10 cellular contexts compared by ENCODE assay signal in genomic region chr1:175209493-175209921, GRCh38. TPM values are rescaled to one million over a fixed set of nuclear protein-coding genes. Genes with fewer than 3 reads are reported as not detected.
DNase-seq lines count a peak whose midpoint lies in the region; ATAC-seq lines count a peak whose summit lies in the region.
"Had no signal": no experiment of that assay in that cellular context is flagged by ENCODE, and none has a peak within 500 bp of the region (broad histone marks: within the 10 kb centered on the region; RNA-seq: fewer than 3 reads in every experiment).

No MANE protein-coding gene starts in this region.

- peak overlapping the region; percentile 94 for H3K27ac Mint-ChIP-seq in activated CD4-positive, alpha-beta T cell treated with anti-CD3 and anti-CD28 coated beads, Interleukin-2, amount 10 ng/mL, durations not matched to agents 24 days and 14 days
- H3K27ac Mint-ChIP-seq in T-helper 2 cell treated with Interferon-gamma antibody and Interleukin-4, amounts not matched to agents 5 μg/mL and 100 μg/mL, for 36 hours: peak overlapping the region; percentile 98
- peak overlapping the region; percentile 93 for H3K27ac Mint-ChIP-seq in stimulated activated memory B cell treated with anti-CD40 and anti-IgM and Interleukin-4, amounts not matched to agents 10 μg/mL and 1 μg/mL and 100 μg/mL, for 72 hours

- H3K9me3 Mint-ChIP-seq in activated CD4-positive, alpha-beta T cell treated with anti-CD3 and anti-CD28 coated beads, Interleukin-2, amount 10 ng/mL, durations not matched to agents 24 days and 14 days: peaks cover 15% of the 10 kb centered on the region
- H3K9me3 Mint-ChIP-seq in T-helper 2 cell treated with Interferon-gamma antibody and Interleukin-4, amounts not matched to agents 5 μg/mL and 100 μg/mL, for 36 hours: peaks cover 12% of the 10 kb centered on the region
- peaks cover 4% of the 10 kb centered on the region for H3K9me3 Mint-ChIP-seq in stimulated activated memory B cell treated with anti-CD40 and anti-IgM and Interleukin-4, amounts not matched to agents 10 μg/mL and 1 μg/mL and 100 μg/mL, for 72 hours

- H3K4me1 Mint-ChIP-seq in activated CD4-positive, alpha-beta T cell treated with anti-CD3 and anti-CD28 coated beads, Interleukin-2, amount 10 ng/mL, durations not matched to agents 24 days and 14 days: peaks cover 57% of the 10 kb centered on the region
- H3K4me1 Mint-ChIP-seq in T-helper 2 cell treated with Interferon-gamma antibody and Interleukin-4, amounts not matched to agents 5 μg/mL and 100 μg/mL, for 36 hours (ENCODE audit: low read depth): peaks cover 66% of the 10 kb centered on the region
- H3K4me1 Mint-ChIP-seq in stimulated activated memory B cell treated with anti-CD40 and anti-IgM and Interleukin-4, amounts not matched to agents 10 μg/mL and 1 μg/mL and 100 μg/mL, for 72 hours: peaks cover 44% of the 10 kb centered on the region

- H3K4me3 Mint-ChIP-seq in activated CD4-positive, alpha-beta T cell treated with anti-CD3 and anti-CD28 coated beads, Interleukin-2, amount 10 ng/mL, durations not matched to agents 24 days and 14 days: peak overlapping the region; percentile 81
- peak overlapping the region; percentile 88 for H3K4me3 Mint-ChIP-seq in T-helper 2 cell treated with Interferon-gamma antibody and Interleukin-4, amounts not matched to agents 5 μg/mL and 100 μg/mL, for 36 hours
- H3K4me3 Mint-ChIP-seq in stimulated activated memory B cell treated with anti-CD40 and anti-IgM and Interleukin-4, amounts not matched to agents 10 μg/mL and 1 μg/mL and 100 μg/mL, for 72 hours: peak overlapping the region; percentile 69

- H3K36me3 Mint-ChIP-seq in activated CD4-positive, alpha-beta T cell treated with anti-CD3 and anti-CD28 coated beads, Interleukin-2, amount 10 ng/mL, durations not matched to agents 24 days and 14 days (ENCODE audit: low read depth): no peaks in the 10 kb centered on the region
- peaks cover 6% of the 10 kb centered on the region for H3K36me3 Mint-ChIP-seq in T-helper 2 cell treated with Interferon-gamma antibody and Interleukin-4, amounts not matched to agents 5 μg/mL and 100 μg/mL, for 36 hours (ENCODE audit: low read depth)
- H3K36me3 Mint-ChIP-seq in stimulated activated memory B cell treated with anti-CD40 and anti-IgM and Interleukin-4, amounts not matched to agents 10 μg/mL and 1 μg/mL and 100 μg/mL, for 72 hours: no peaks in the 10 kb centered on the region

- ATAC-seq in HG02938 (IDR thresholded peaks at IDR 0.05; ENCODE audit: unreplicated experiment) (peak; percentile 39), GM18519 (IDR thresholded peaks at IDR 0.05; ENCODE audit: low FRiP score, unreplicated experiment) (no peak)
- ATAC-seq in stimulated activated memory B cell treated with anti-CD40 and anti-IgM and Interleukin-4, amounts not matched to agents 10 μg/mL and 1 μg/mL and 100 μg/mL, for 72 hours: peak; percentile 59
- ATAC-seq: A549 had no signal

- no peaks in the 10 kb centered on the region for H3K27me3 Mint-ChIP-seq in activated CD4-positive, alpha-beta T cell treated with anti-CD3 and anti-CD28 coated beads, Interleukin-2, amount 10 ng/mL, durations not matched to agents 24 days and 14 days
- no peaks in the 10 kb centered on the region for H3K27me3 Mint-ChIP-seq in T-helper 2 cell treated with Interferon-gamma antibody and Interleukin-4, amounts not matched to agents 5 μg/mL and 100 μg/mL, for 36 hours (ENCODE audit: low read depth)
- H3K27me3 Mint-ChIP-seq in stimulated activated memory B cell treated with anti-CD40 and anti-IgM and Interleukin-4, amounts not matched to agents 10 μg/mL and 1 μg/mL and 100 μg/mL, for 72 hours: no peaks in the 10 kb centered on the region

- peak; percentile 78 for DNase-seq in activated CD4-positive, alpha-beta T cell treated with anti-CD3 and anti-CD28 coated beads, Interleukin-2, amount 10 ng/mL, durations not matched to agents 24 days and 14 days
- DNase-seq in activated CD4-positive, alpha-beta T cell treated with anti-CD3 and anti-CD28 coated beads, Interleukin-2, amount 50 U/mL, for 1 hour: no peak
- no peak for DNase-seq in T-helper 2 cell treated with Interferon-gamma antibody and Interleukin-4, amounts not matched to agents 5 μg/mL and 100 μg/mL, for 36 hours (ENCODE audit: low spot score)
- DNase-seq in DMS153 (lab: John Stamatoyannopoulos, UW) (no peak), iPS-NIHi11 (ENCODE audit: low spot score) (no peak)
- DNase-seq: midbrain had no signal

- intact Hi-C loops in activated CD4-positive, alpha-beta T cell treated with anti-CD3 and anti-CD28 coated beads, Interleukin-2, amount 10 ng/mL, durations not matched to agents 24 days and 14 days (cut with micrococcal nuclease): loop anchor here (1.0 kb wide), 3 partner anchors 12 to 54 kb away; no protein-coding TSS in a partner anchor

RNA-seq across cellular contexts. Expression of gene KIAA0040, which starts 16.9 kb away (rescaled TPM):
- 32.6 and 35.4 TPM in 2 replicates for total RNA-seq in activated CD4-positive, alpha-beta T cell treated with anti-CD3 and anti-CD28 coated beads, Interleukin-2, amount 10 ng/mL, durations not matched to agents 24 days and 14 days
